ENCODE assay signal across 1 cellular context in the genomic region with DNA sequence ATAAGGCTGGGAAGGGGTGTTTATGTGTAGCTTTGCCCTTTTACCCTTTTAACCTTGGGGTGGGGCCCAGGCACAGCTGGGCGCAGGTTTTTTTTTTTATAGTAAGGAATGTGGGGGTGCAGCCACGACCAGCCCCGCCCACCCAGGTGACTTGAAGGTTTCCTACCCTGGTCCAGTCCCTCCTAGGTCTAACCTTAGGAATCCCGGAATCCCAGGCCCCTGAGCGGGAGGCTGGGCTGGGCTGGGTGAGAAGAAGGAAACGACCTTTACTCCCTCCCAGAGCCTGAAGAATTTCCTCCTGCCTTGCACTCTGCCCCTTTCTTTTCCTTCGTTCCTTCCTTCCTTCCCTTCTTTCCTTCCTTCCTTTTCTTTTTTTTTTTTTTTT.
A peak's percentile ranks its signal among the peaks of the same experiment; 100 is the strongest.
TF ChIP-seq lines count a peak whose summit lies in the region.

No MANE protein-coding gene starts in this region.

TF ChIP-seq in HepG2, 621 proteins besides CTCF, POLR2A, EP300 and RAD21 (continued from another document):
- TF ChIP-seq, protein P1, sequence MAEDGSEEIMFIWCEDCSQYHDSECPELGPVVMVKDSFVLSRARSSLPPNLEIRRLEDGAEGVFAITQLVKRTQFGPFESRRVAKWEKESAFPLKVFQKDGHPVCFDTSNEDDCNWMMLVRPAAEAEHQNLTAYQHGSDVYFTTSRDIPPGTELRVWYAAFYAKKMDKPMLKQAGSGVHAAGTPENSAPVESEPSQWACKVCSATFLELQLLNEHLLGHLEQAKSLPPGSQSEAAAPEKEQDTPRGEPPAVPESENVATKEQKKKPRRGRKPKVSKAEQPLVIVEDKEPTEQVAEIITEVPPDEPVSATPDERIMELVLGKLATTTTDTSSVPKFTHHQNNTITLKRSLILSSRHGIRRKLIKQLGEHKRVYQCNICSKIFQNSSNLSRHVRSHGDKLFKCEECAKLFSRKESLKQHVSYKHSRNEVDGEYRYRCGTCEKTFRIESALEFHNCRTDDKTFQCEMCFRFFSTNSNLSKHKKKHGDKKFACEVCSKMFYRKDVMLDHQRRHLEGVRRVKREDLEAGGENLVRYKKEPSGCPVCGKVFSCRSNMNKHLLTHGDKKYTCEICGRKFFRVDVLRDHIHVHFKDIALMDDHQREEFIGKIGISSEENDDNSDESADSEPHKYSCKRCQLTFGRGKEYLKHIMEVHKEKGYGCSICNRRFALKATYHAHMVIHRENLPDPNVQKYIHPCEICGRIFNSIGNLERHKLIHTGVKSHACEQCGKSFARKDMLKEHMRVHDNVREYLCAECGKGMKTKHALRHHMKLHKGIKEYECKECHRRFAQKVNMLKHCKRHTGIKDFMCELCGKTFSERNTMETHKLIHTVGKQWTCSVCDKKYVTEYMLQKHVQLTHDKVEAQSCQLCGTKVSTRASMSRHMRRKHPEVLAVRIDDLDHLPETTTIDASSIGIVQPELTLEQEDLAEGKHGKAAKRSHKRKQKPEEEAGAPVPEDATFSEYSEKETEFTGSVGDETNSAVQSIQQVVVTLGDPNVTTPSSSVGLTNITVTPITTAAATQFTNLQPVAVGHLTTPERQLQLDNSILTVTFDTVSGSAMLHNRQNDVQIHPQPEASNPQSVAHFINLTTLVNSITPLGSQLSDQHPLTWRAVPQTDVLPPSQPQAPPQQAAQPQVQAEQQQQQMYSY (CRISPR knock-in tag; IDR thresholded peaks at IDR 0.05): 0 out of 2 replicates have a peak, but pooled peaks have one; percentile 20
- TF ChIP-seq NR2F2 (IDR thresholded peaks at IDR 0.05; ENCODE audit: borderline replicate concordance, low read depth): peak; percentile 55; the same call in 1 of the 2 replicates
- TF ChIP-seq RAD51 (IDR thresholded peaks at IDR 0.05; ENCODE audit: borderline replicate concordance): no peak
- 0 out of 2 replicates have a peak, but pooled peaks have one; percentile 37 for TF ChIP-seq ZNF652 (CRISPR knock-in tag; IDR thresholded peaks at IDR 0.05; ENCODE audit: borderline replicate concordance, low read depth)
- TF ChIP-seq ZNF792 (CRISPR knock-in tag; IDR thresholded peaks at IDR 0.05): no peak
- TF ChIP-seq ZNF124 (CRISPR knock-in tag; IDR thresholded peaks at IDR 0.05): no peak
- TF ChIP-seq RBM39 (IDR thresholded peaks at IDR 0.05; ENCODE audit: low read depth, low read length, poor library complexity, severe bottlenecking): no peak
